Comparison of ENCODE assay signal across 20 cellular contexts in genomic region chr5:151703780-151704179, GRCh38. TPM values are rescaled to one million over a fixed set of nuclear protein-coding genes. Genes with fewer than 3 reads are reported as not detected.
DNase-seq lines count a peak whose midpoint lies in the region; ATAC-seq, FAIRE-seq and TF ChIP-seq lines count a peak whose summit lies in the region.
"Had no signal": no experiment of that assay in that cellular context is flagged by ENCODE, and none has a peak within 500 bp of the region (broad histone marks: within the 10 kb centered on the region; RNA-seq: fewer than 3 reads in every experiment).

No MANE protein-coding gene starts in this region.

- peak overlapping the region; percentile 33 for H3K27ac Mint-ChIP-seq in mesothelial cell of epicardium
- H3K27ac Mint-ChIP-seq: CD4-positive, alpha-beta T cell had no signal

- H3K27ac ChIP-seq in DOHH2 (ENCODE audit: low read depth, low read length) (no peak overlapping the region), OCI-LY3 (ENCODE audit: low read length) (no peak overlapping the region), small intestine (ENCODE audit: low read depth in 1 of 2, low read length in 1 of 2) (no peak overlapping the region)
- H3K27ac ChIP-seq: BLaER1 treated with 17β-estradiol and CSF1 and Interleukin-3, amounts not matched to agents 10 nM and 100 nM had no signal

- no peaks in the 10 kb centered on the region for H3K9me3 Mint-ChIP-seq in mesothelial cell of epicardium
- H3K9me3 Mint-ChIP-seq: CD4-positive, alpha-beta T cell had no signal

- H3K4me3 ChIP-seq in DOHH2 (ENCODE audit: low read length) (no peak overlapping the region), OCI-LY3 (ENCODE audit: low read length) (no peak overlapping the region), small intestine (ENCODE audit: low read depth in 1 of 2, low read length in 2 of 2) (no peak overlapping the region)
- H3K4me3 ChIP-seq: BLaER1 treated with 17β-estradiol and CSF1 and Interleukin-3, amounts not matched to agents 10 nM and 100 nM had no signal

- H4K20me1 ChIP-seq in DOHH2 (ENCODE audit: control insufficient read depth, insufficient read depth, low read depth, low read length), result no peaks in the 10 kb centered on the region
- H4K20me1 ChIP-seq in OCI-LY3 (ENCODE audit: insufficient read depth, low read length), result no peaks in the 10 kb centered on the region
- H4K20me1 ChIP-seq: BLaER1 treated with 17β-estradiol and CSF1 and Interleukin-3, amounts not matched to agents 10 nM and 100 nM had no signal

- FAIRE-seq in small intestine (lab: Jason Lieb, UNC) (peak; percentile 61), D721Med (lab: Jason Lieb, UNC) (no peak)
- FAIRE-seq: A204.1, H1 had no signal

- H3F3A ChIP-seq in DOHH2 (ENCODE audit: control insufficient read depth, insufficient read depth), result no peaks in the 10 kb centered on the region

- no peak for DNase-seq in mesothelial cell of epicardium (ENCODE audit: low spot score in 2 of 2, unreplicated experiment in 2 of 2)
- DNase-seq in small intestine, result peak; percentile 13
- DNase-seq in GM20000 (ENCODE audit: low spot score), result no peak
- DNase-seq in D721Med (ENCODE audit: insufficient read length, low spot score), result no peak
- DNase-seq: AML-193; CD4-positive, alpha-beta T cell; DMS53; HCEC 1CT; NCI-H187; NCI-H2081 treated with DMSO at 0.1 percent for 48 hours; NCI-H345; NCI-H510A treated with DMSO at 0.1 percent for 48 hours; Right ventricle myocardium superior; RPMI8226 had no signal

- no peak overlapping the region for H3K4me3 Mint-ChIP-seq in mesothelial cell of epicardium
- H3K4me3 Mint-ChIP-seq: CD4-positive, alpha-beta T cell had no signal

- H3K9me2 ChIP-seq in DOHH2 (replicated peaks; ENCODE audit: control insufficient read depth, low read length), result no peaks in the 10 kb centered on the region

- H3K79me2 ChIP-seq in DOHH2 (ENCODE audit: control insufficient read depth, low read length) (no peaks in the 10 kb centered on the region), OCI-LY3 (ENCODE audit: low read length) (no peaks in the 10 kb centered on the region)

- no peak overlapping the region for H2AFZ ChIP-seq in OCI-LY3 (ENCODE audit: low read depth, low read length)

- H3K36me3 Mint-ChIP-seq in mesothelial cell of epicardium, result no peaks in the 10 kb centered on the region

- H3K4me2 ChIP-seq in DOHH2 (ENCODE audit: low read length) (peak overlapping the region; percentile 54), OCI-LY3 (ENCODE audit: low read length) (peak overlapping the region; percentile 64)

- H3K36me3 ChIP-seq in DOHH2 (ENCODE audit: control insufficient read depth, low read length), result no peaks in the 10 kb centered on the region
- H3K36me3 ChIP-seq in OCI-LY3 (replicated peaks; ENCODE audit: low read depth, low read length), result no peaks in the 10 kb centered on the region
- no peaks in the 10 kb centered on the region for H3K36me3 ChIP-seq in small intestine (ENCODE audit: control insufficient read depth in 2 of 2, insufficient read depth in 2 of 2, low read length in 2 of 2)
- H3K36me3 ChIP-seq: BLaER1 treated with 17β-estradiol and CSF1 and Interleukin-3, amounts not matched to agents 10 nM and 100 nM had no signal

- no peaks in the 10 kb centered on the region for H3K9me3 ChIP-seq in DOHH2 (ENCODE audit: control insufficient read depth, insufficient read depth, low read length)
- no peaks in the 10 kb centered on the region for H3K9me3 ChIP-seq in OCI-LY3 (ENCODE audit: insufficient read depth, low read length)
- H3K9me3 ChIP-seq in small intestine (ENCODE audit: control insufficient read depth, low read depth), result no peaks in the 10 kb centered on the region
- H3K9me3 ChIP-seq: BLaER1 treated with 17β-estradiol and CSF1 and Interleukin-3, amounts not matched to agents 10 nM and 100 nM had no signal

- no peaks in the 10 kb centered on the region for H3K27me3 ChIP-seq in DOHH2 (ENCODE audit: control insufficient read depth, low read length)
- no peaks in the 10 kb centered on the region for H3K27me3 ChIP-seq in OCI-LY3 (ENCODE audit: low read depth, low read length)
- H3K27me3 ChIP-seq in small intestine (ENCODE audit: control insufficient read depth in 2 of 2, insufficient read depth in 2 of 2, low read length in 2 of 2), result no peaks in the 10 kb centered on the region
- H3K27me3 ChIP-seq: BLaER1 treated with 17β-estradiol and CSF1 and Interleukin-3, amounts not matched to agents 10 nM and 100 nM had no signal

- WGBS in small intestine, 3 donors, result 16 to 54% (median 26%) methylated on average over 1 of the region's 1 CpG

- TF ChIP-seq CTCF in DOHH2 (IDR thresholded peaks at IDR 0.05; ENCODE audit: low read depth, low read length, poor library complexity, severe bottlenecking) (no peak), OCI-LY3 (IDR thresholded peaks at IDR 0.05; ENCODE audit: low read depth, low read length) (no peak), mesothelial cell of epicardium (IDR thresholded peaks at IDR 0.05; ENCODE audit: unreplicated experiment) (no peak), GM20000 (IDR thresholded peaks at IDR 0.05; ENCODE audit: extremely low read depth, missing control alignments) (no peak), D721Med (IDR thresholded peaks at IDR 0.05; ENCODE audit: insufficient read depth, missing control alignments) (no peak)

- ATAC-seq in HG03565 (IDR thresholded peaks at IDR 0.05; ENCODE audit: unreplicated experiment), result no peak

- H3K27me3 Mint-ChIP-seq in mesothelial cell of epicardium (ENCODE audit: low read depth), result no peaks in the 10 kb centered on the region

- H3K4me1 ChIP-seq in DOHH2 (ENCODE audit: control insufficient read depth, low read length) (peaks cover 51% of the 10 kb centered on the region), OCI-LY3 (ENCODE audit: low read length) (peaks cover 43% of the 10 kb centered on the region), small intestine (ENCODE audit: control insufficient read depth in 2 of 2, insufficient read depth in 1 of 2, low read depth in 1 of 2, low read length in 1 of 2) (peaks cover 0 to 12% of the 10 kb centered on the region in 2 donors)

- peaks cover 37% of the 10 kb centered on the region for H3K4me1 Mint-ChIP-seq in mesothelial cell of epicardium

- no peak overlapping the region for H3K9ac ChIP-seq in OCI-LY3 (ENCODE audit: low read length)
- H3K9ac ChIP-seq: BLaER1 treated with 17β-estradiol and CSF1 and Interleukin-3, amounts not matched to agents 10 nM and 100 nM had no signal

RNA-seq across cellular contexts. Expression of gene SPARC, which starts 17.1 kb away (rescaled TPM):
- total RNA-seq in mesothelial cell of epicardium, result 2,843 to 2,896 TPM (median 2,890 TPM) in 3 replicates
- polyA plus RNA-seq in small intestine, result 100 to 1,000 TPM in 1 of 3 donors, 10 to 100 TPM in 1, 1 to 10 TPM in 1; 9.6 to 242 (median 29.2) TPM

RNA-seq across cellular contexts. Expression of gene ATOX1, which starts 54.7 kb away (rescaled TPM):
- total RNA-seq in mesothelial cell of epicardium, result 92.6 to 101 TPM (median 97.1 TPM) in 3 replicates
- polyA plus RNA-seq in small intestine, result 100 to 1,000 TPM; 187 to 327 (median 326) TPM
